13 cellular contexts compared by ENCODE assay signal in genomic region chr15:76991741-76992645, GRCh38. TPM values are rescaled to one million over a fixed set of nuclear protein-coding genes. Genes with fewer than 3 reads are reported as not detected.
DNase-seq lines count a peak whose midpoint lies in the region; ATAC-seq and TF ChIP-seq lines count a peak whose summit lies in the region.
"Had no signal": no experiment of that assay in that cellular context is flagged by ENCODE, and none has a peak within 500 bp of the region (broad histone marks: within the 10 kb centered on the region; RNA-seq: fewer than 3 reads in every experiment).

No MANE protein-coding gene starts in this region.

- no peaks in the 10 kb centered on the region for H4K20me1 ChIP-seq in BLaER1

- H3K27ac Mint-ChIP-seq in CD4-positive, alpha-beta memory T cell, result peak overlapping the region; percentile 34 to 97 (median 92)
- H3K27ac Mint-ChIP-seq in T-helper 17 cell, result peak overlapping the region; percentile 91
- no peak overlapping the region for H3K27ac Mint-ChIP-seq in HFFc6
- H3K27ac Mint-ChIP-seq: nephron had no signal

- TF ChIP-seq POLR2A in right lobe of liver (IDR thresholded peaks at IDR 0.05), result no peak

- no peaks in the 10 kb centered on the region for H3K36me3 ChIP-seq in BLaER1
- H3K36me3 ChIP-seq in CD4-positive, alpha-beta memory T cell (ENCODE audit: insufficient read depth, low read length), result no peaks in the 10 kb centered on the region
- no peaks in the 10 kb centered on the region for H3K36me3 ChIP-seq in right lobe of liver
- H3K36me3 ChIP-seq: gastroesophageal sphincter had no signal

- H3K9me3 ChIP-seq in BLaER1, result no peaks in the 10 kb centered on the region
- no peaks in the 10 kb centered on the region for H3K9me3 ChIP-seq in CD4-positive, alpha-beta memory T cell (ENCODE audit: control insufficient read depth in 1 of 2, low read length in 2 of 2)
- no peaks in the 10 kb centered on the region for H3K9me3 ChIP-seq in T-helper 17 cell (ENCODE audit: control insufficient read depth, low read length, poor library complexity, severe bottlenecking)
- H3K9me3 ChIP-seq in right lobe of liver, result no peaks in the 10 kb centered on the region
- H3K9me3 ChIP-seq: gastroesophageal sphincter had no signal

- ATAC-seq in T-helper 17 cell (no peak), right lobe of liver (peak in 1 of 4 donors; percentile 12), HG02678 (IDR thresholded peaks at IDR 0.05; ENCODE audit: unreplicated experiment) (no peak)
- ATAC-seq: gastroesophageal sphincter had no signal

- H3K4me1 ChIP-seq in BLaER1, result peaks cover 94% of the 10 kb centered on the region
- H3K4me1 ChIP-seq in CD4-positive, alpha-beta memory T cell (ENCODE audit: insufficient read depth, low read length), result peaks cover 47% of the 10 kb centered on the region
- H3K4me1 ChIP-seq in right lobe of liver, result no peaks in the 10 kb centered on the region

- H3K4me1 Mint-ChIP-seq in CD4-positive, alpha-beta memory T cell, result peaks cover 35 to 84% (median 42%) of the 10 kb centered on the region in 4 donors
- H3K4me1 Mint-ChIP-seq in T-helper 17 cell (peaks cover 39% of the 10 kb centered on the region), HFFc6 (ENCODE audit: low read depth) (no peaks in the 10 kb centered on the region; the same call in 1 of the 2 replicates)
- H3K4me1 Mint-ChIP-seq: nephron had no signal

- peaks cover 0 to 2% (median 0%) of the 10 kb centered on the region in 8 donors for H3K9me3 Mint-ChIP-seq in CD4-positive, alpha-beta memory T cell
- no peaks in the 10 kb centered on the region for H3K9me3 Mint-ChIP-seq in HFFc6
- H3K9me3 Mint-ChIP-seq: nephron had no signal

- TF ChIP-seq CTCF in right lobe of liver (IDR thresholded peaks at IDR 0.05) (no peak), HFFc6 (IDR thresholded peaks at IDR 0.05) (no peak)

- DNase-seq in CD4-positive, alpha-beta memory T cell, result no peak
- DNase-seq in T-helper 17 cell (no peak), right lobe of liver (peak; percentile 51 to 62 (median 57)), cortex of kidney (lab: John Stamatoyannopoulos, UW) (no peak), HFFc6 (no peak)
- DNase-seq: COR-L47, NCI-H2029 treated with DMSO at 0.1 percent for 48 hours had no signal

- CTCF ChIA-PET in CD4-positive, alpha-beta memory T cell (lab: Charles Lee; ENCODE audit: partially characterized antibody), result interaction anchor here (1.5 kb wide), 1 partner anchor 30 kb away, joined by 5 read pairs; no protein-coding TSS in a partner anchor

- H3K27ac ChIP-seq in BLaER1 (peak overlapping the region; percentile 32; the same call in 1 of the 2 replicates), right lobe of liver (no peak overlapping the region)
- H3K27ac ChIP-seq in CD4-positive, alpha-beta memory T cell (ENCODE audit: low read depth, low read length), result no peak overlapping the region
- H3K27ac ChIP-seq: gastroesophageal sphincter had no signal

- peak overlapping the region; percentile 96 for H3K4me2 ChIP-seq in BLaER1

- H3K4me3 ChIP-seq in BLaER1 (no peak overlapping the region), right lobe of liver (no peak overlapping the region)
- no peak overlapping the region for H3K4me3 ChIP-seq in CD4-positive, alpha-beta memory T cell (ENCODE audit: low read length in 2 of 2)
- H3K4me3 ChIP-seq: gastroesophageal sphincter had no signal

- WGBS in right lobe of liver (ENCODE audit: insufficient coverage, low coverage, low lambda C conversion rate, missing lambda C conversion rate), result 62% methylated on average over 9 of the region's 9 CpGs

- POLR2A ChIA-PET in CD4-positive, alpha-beta memory T cell (lab: Charles Lee; ENCODE audit: partially characterized antibody), result interaction anchor here (1.1 kb wide), 1 partner anchor 11 kb away, joined by 3 read pairs; no protein-coding TSS in a partner anchor

- intact Hi-C loops in CD4-positive, alpha-beta memory T cell (cut with micrococcal nuclease), result no loop called here
- intact Hi-C loops in right lobe of liver (cut with DNase I), result no loop called here

- 0 out of 2 replicates have a peak overlapping the region, but pooled peaks have one; percentile 14 for H3K9ac ChIP-seq in BLaER1

- H3K36me3 Mint-ChIP-seq in CD4-positive, alpha-beta memory T cell, result peaks cover 0 to 1% of the 10 kb centered on the region in 2 donors
- H3K36me3 Mint-ChIP-seq in T-helper 17 cell (ENCODE audit: low read depth) (no peaks in the 10 kb centered on the region), HFFc6 (ENCODE audit: low read depth) (no peaks in the 10 kb centered on the region)

- no peaks in the 10 kb centered on the region for H3K27me3 Mint-ChIP-seq in CD4-positive, alpha-beta memory T cell
- no peaks in the 10 kb centered on the region for H3K27me3 Mint-ChIP-seq in T-helper 17 cell
- H3K27me3 Mint-ChIP-seq in HFFc6 (ENCODE audit: insufficient read depth), result peaks cover 33% of the 10 kb centered on the region

- peak overlapping the region in 1 of 8 donors; percentile 8 for H3K4me3 Mint-ChIP-seq in CD4-positive, alpha-beta memory T cell
- H3K4me3 Mint-ChIP-seq in T-helper 17 cell, result no peak overlapping the region
- H3K4me3 Mint-ChIP-seq in HFFc6, result no peak overlapping the region
- H3K4me3 Mint-ChIP-seq: nephron had no signal

- H3K27me3 ChIP-seq in BLaER1 (no peaks in the 10 kb centered on the region), right lobe of liver (no peaks in the 10 kb centered on the region)
- no peaks in the 10 kb centered on the region for H3K27me3 ChIP-seq in CD4-positive, alpha-beta memory T cell (ENCODE audit: insufficient read depth, low read length)
- H3K27me3 ChIP-seq: gastroesophageal sphincter had no signal

RNA-seq across cellular contexts. Expression of gene PSTPIP1, which starts 2.9 kb away (rescaled TPM):
- 100 to 1,000 TPM; 225 to 233 TPM for total RNA-seq in CD4-positive, alpha-beta memory T cell
- polyA plus RNA-seq in CD4-positive, alpha-beta memory T cell, result 10 to 100 TPM; 62.4 to 63.3 TPM
- 100 to 1,000 TPM; 115 to 129 TPM for total RNA-seq in T-helper 17 cell
- 1 to 10 TPM; 1.2 to 4.9 (median 2.2) TPM for total RNA-seq in right lobe of liver
- total RNA-seq in HFFc6 (2021; fragmentation: NEBNext Ultra II Directional; extraction: Animal tissue kit (Norgen Biotek cat#: 25700)), result under 1 TPM in 2 of 6 experiments, not detected in 4; 0.16 to 0.38 TPM
- total RNA-seq: kidney epithelial cell, LHCN-M2 had no signal

Comparison
In these comparisons a context has a peak if more than half of its experiments do, and no peak if none do; other contexts are left out.
1. DNase-seq: peak in right lobe of liver (3 of 3); none in CD4-positive, alpha-beta memory T cell (0 of 5), T-helper 17 cell (0 of 3), cortex of kidney (single experiment) and HFFc6 (single experiment).
2. RNA of gene PSTPIP1, which starts 2.9 kb away (total RNA-seq): 225 to 233 TPM in CD4-positive, alpha-beta memory T cell and 115 to 129 TPM in T-helper 17 cell; 1.2 to 4.9 TPM in right lobe of liver and 0.16 to 0.38 TPM in HFFc6; every median in the first group is over 10 times any median in the second.